ENCODE assay signal across 16 cellular contexts in genomic region chr1:185445594-185445993, GRCh38.
DNase-seq lines count a peak whose midpoint lies in the region; ATAC-seq and TF ChIP-seq lines count a peak whose summit lies in the region.
"Had no signal": no experiment of that assay in that cellular context is flagged by ENCODE, and none has a peak within 500 bp of the region (broad histone marks: within the 10 kb centered on the region; RNA-seq: fewer than 3 reads in every experiment).

No MANE protein-coding gene starts in this region.

- H3K36me3 Mint-ChIP-seq in activated CD4-positive, alpha-beta T cell treated with anti-CD3 and anti-CD28 coated beads for 36 hours (ENCODE audit: low read depth) = no peaks in the 10 kb centered on the region
- H3K36me3 Mint-ChIP-seq in immature natural killer cell (peaks cover 0 to 4% (median 3%) of the 10 kb centered on the region in 3 donors), natural killer cell (peaks cover 12% of the 10 kb centered on the region), neural crest cell (ENCODE audit: low read depth) (no peaks in the 10 kb centered on the region)
- no peaks in the 10 kb centered on the region for H3K36me3 Mint-ChIP-seq in stimulated activated memory B cell treated with anti-CD40 and anti-IgM and Interleukin-4, amounts not matched to agents 10 μg/mL and 1 μg/mL and 100 μg/mL, for 72 hours
- H3K36me3 Mint-ChIP-seq: CD8-positive, alpha-beta T cell had no signal

- H3K27me3 Mint-ChIP-seq in activated CD4-positive, alpha-beta T cell treated with anti-CD3 and anti-CD28 coated beads for 36 hours = no peaks in the 10 kb centered on the region
- H3K27me3 Mint-ChIP-seq in immature natural killer cell (ENCODE audit: low read depth in 3 of 3) (peaks cover 0 to 2% (median 1%) of the 10 kb centered on the region in 3 donors), natural killer cell (ENCODE audit: low read depth in 2 of 2) (no peaks in the 10 kb centered on the region), neural crest cell (ENCODE audit: low read depth) (no peaks in the 10 kb centered on the region)
- H3K27me3 Mint-ChIP-seq in stimulated activated memory B cell treated with anti-CD40 and anti-IgM and Interleukin-4, amounts not matched to agents 10 μg/mL and 1 μg/mL and 100 μg/mL, for 72 hours = no peaks in the 10 kb centered on the region
- H3K27me3 Mint-ChIP-seq: B cell; CD4-positive, alpha-beta T cell had no signal

- H3K4me3 Mint-ChIP-seq in activated CD4-positive, alpha-beta T cell treated with anti-CD3 and anti-CD28 coated beads for 36 hours = no peak overlapping the region
- H3K4me3 Mint-ChIP-seq in immature natural killer cell (peak overlapping the region in 2 of 5 donors; percentile 5 to 12), natural killer cell (no peak overlapping the region), neural crest cell (no peak overlapping the region)
- H3K4me3 Mint-ChIP-seq in stimulated activated memory B cell treated with anti-CD40 and anti-IgM and Interleukin-4, amounts not matched to agents 10 μg/mL and 1 μg/mL and 100 μg/mL, for 72 hours = no peak overlapping the region
- H3K4me3 Mint-ChIP-seq: B cell; CD4-positive, alpha-beta T cell; CD8-positive, alpha-beta T cell had no signal

- H3K27ac Mint-ChIP-seq in activated CD4-positive, alpha-beta T cell treated with anti-CD3 and anti-CD28 coated beads for 36 hours = peak overlapping the region; percentile 9
- peak overlapping the region in 4 of 6 donors; percentile 4 to 87 (median 44) for H3K27ac Mint-ChIP-seq in immature natural killer cell
- peak overlapping the region; percentile 48 to 52 for H3K27ac Mint-ChIP-seq in natural killer cell
- peak overlapping the region; percentile 10 for H3K27ac Mint-ChIP-seq in neural crest cell (ENCODE audit: unreplicated experiment)
- no peak overlapping the region for H3K27ac Mint-ChIP-seq in stimulated activated memory B cell treated with anti-CD40 and anti-IgM and Interleukin-4, amounts not matched to agents 10 μg/mL and 1 μg/mL and 100 μg/mL, for 72 hours
- H3K27ac Mint-ChIP-seq: B cell; CD4-positive, alpha-beta T cell; CD8-positive, alpha-beta T cell had no signal

- no peak for DNase-seq in activated CD4-positive, alpha-beta T cell treated with anti-CD3 and anti-CD28 coated beads for 36 hours
- DNase-seq in activated CD4-positive, alpha-beta T cell treated with anti-CD3 and anti-CD28 coated beads for 1 hour = no peak
- no peak for DNase-seq in immature natural killer cell
- no peak for DNase-seq in natural killer cell
- no peak for DNase-seq in neural crest cell (ENCODE audit: low read depth, low spot score)
- DNase-seq in NCI-H345 (lab: John Stamatoyannopoulos, UW) = no peak
- DNase-seq: AML-193; Caco-2; Calu3; CD4-positive, alpha-beta T cell; CD8-positive, alpha-beta T cell; DMS79 treated with DMSO at 0.1 percent for 48 hours; GF-D8 had no signal

- CTCF ChIA-PET in activated CD4-positive, alpha-beta T cell treated with anti-CD3 and anti-CD28 coated beads for 36 hours (lab: Charles Lee) = no interaction called here

- TF ChIP-seq CTCF in natural killer cell (IDR thresholded peaks at IDR 0.05) = no peak
- no peak for TF ChIP-seq CTCF in neural crest cell (conservative IDR thresholded peaks at IDR 0.05)

- H3K9me3 Mint-ChIP-seq in activated CD4-positive, alpha-beta T cell treated with anti-CD3 and anti-CD28 coated beads for 36 hours (ENCODE audit: low read depth) = no peaks in the 10 kb centered on the region
- peaks cover 0 to 5% (median 0%) of the 10 kb centered on the region in 6 donors for H3K9me3 Mint-ChIP-seq in immature natural killer cell
- H3K9me3 Mint-ChIP-seq in natural killer cell = peaks cover 0 to 6% of the 10 kb centered on the region in 2 donors
- peaks cover 2% of the 10 kb centered on the region for H3K9me3 Mint-ChIP-seq in neural crest cell
- no peaks in the 10 kb centered on the region for H3K9me3 Mint-ChIP-seq in stimulated activated memory B cell treated with anti-CD40 and anti-IgM and Interleukin-4, amounts not matched to agents 10 μg/mL and 1 μg/mL and 100 μg/mL, for 72 hours
- H3K9me3 Mint-ChIP-seq: CD8-positive, alpha-beta T cell had no signal

- POLR2A ChIA-PET in activated CD4-positive, alpha-beta T cell treated with anti-CD3 and anti-CD28 coated beads for 36 hours (lab: Charles Lee) = no interaction called here

- H3K4me1 Mint-ChIP-seq in activated CD4-positive, alpha-beta T cell treated with anti-CD3 and anti-CD28 coated beads for 36 hours = peaks cover 7% of the 10 kb centered on the region
- peaks cover 13 to 39% of the 10 kb centered on the region in 2 donors for H3K4me1 Mint-ChIP-seq in immature natural killer cell
- peaks cover 17 to 26% of the 10 kb centered on the region in 2 donors for H3K4me1 Mint-ChIP-seq in natural killer cell
- peaks cover 3% of the 10 kb centered on the region for H3K4me1 Mint-ChIP-seq in neural crest cell
- no peaks in the 10 kb centered on the region for H3K4me1 Mint-ChIP-seq in stimulated activated memory B cell treated with anti-CD40 and anti-IgM and Interleukin-4, amounts not matched to agents 10 μg/mL and 1 μg/mL and 100 μg/mL, for 72 hours

- no peak for ATAC-seq in activated CD4-positive, alpha-beta T cell treated with anti-CD3 and anti-CD28 coated beads for 36 hours
- peak in 2 of 3 donors; percentile 49 to 64 for ATAC-seq in natural killer cell
- ATAC-seq in stimulated activated memory B cell treated with anti-CD40 and anti-IgM and Interleukin-4, amounts not matched to agents 10 μg/mL and 1 μg/mL and 100 μg/mL, for 72 hours = no peak
- ATAC-seq: A549; CD8-positive, alpha-beta T cell had no signal

- intact Hi-C loops in activated CD4-positive, alpha-beta T cell treated with anti-CD3 and anti-CD28 coated beads for 36 hours (cut with DNase I, micrococcal nuclease) = no loop called here
- intact Hi-C loops in natural killer cell (cut with micrococcal nuclease) = no loop called here

Comparison
In these comparisons a context has a peak if more than half of its experiments do, and no peak if none do; other contexts are left out.
1. ATAC-seq: peak in natural killer cell (2 of 3); none in activated CD4-positive, alpha-beta T cell treated with anti-CD3 and anti-CD28 coated beads for 36 hours (single experiment) and stimulated activated memory B cell treated with anti-CD40 and anti-IgM and Interleukin-4, amounts not matched to agents 10 μg/mL and 1 μg/mL and 100 μg/mL, for 72 hours (single experiment).